ENCODE assay signal across 20 cellular contexts in genomic region chr7:115526272-115526671, GRCh38.
"Had no signal": no experiment of that assay in that cellular context is flagged by ENCODE, and none has a peak within 500 bp of the region (broad histone marks: within the 10 kb centered on the region; RNA-seq: fewer than 3 reads in every experiment).

No MANE protein-coding gene starts in this region.

- H3K9me3 ChIP-seq: upper lobe of right lung had no signal

- DNase-seq: activated CD4-positive, alpha-beta memory T cell treated with anti-CD3 and anti-CD28 coated beads for 36 hours; activated CD4-positive, alpha-beta T cell treated with anti-CD3 and anti-CD28 coated beads for 36 hours; activated gamma-delta T cell treated with Interleukin-2 at 50 U/mL for 16 hours; activated T-cell treated with anti-CD3 and anti-CD28 coated beads for 4 hours; amniotic stem cell; foreskin melanocyte; glutamatergic neuron; hippocampal formation; left colon; lower lobe of right lung; natural killer cell; nucleus accumbens; retina; stimulated activated CD4-positive, alpha-beta T cell treated with anti-CD3 and anti-CD28 coated beads, Interleukin-1b, Interleukin-23, amount 100 ng/mL, for 48 hours; stimulated activated CD8-positive, alpha-beta memory T cell treated with anti-CD3 and anti-CD28 coated beads, Interleukin-4, amount 100 ng/mL, for 48 hours; stimulated activated naive CD4-positive, alpha-beta T cell; upper lobe of right lung had no signal

- H3K4me3 ChIP-seq: cardiac muscle cell, lower lobe of right lung, upper lobe of right lung had no signal

- FAIRE-seq: islet of Langerhans, TTC549 had no signal

- ATAC-seq: activated CD4-positive, alpha-beta T cell treated with anti-CD3 and anti-CD28 coated beads for 36 hours; left colon; lower lobe of right lung; natural killer cell; upper lobe of right lung had no signal

- H3K27ac ChIP-seq: cardiac muscle cell, lower lobe of right lung, upper lobe of right lung had no signal

- H3K36me3 ChIP-seq: cardiac muscle cell, lower lobe of right lung, upper lobe of right lung had no signal

- H3K27me3 ChIP-seq: upper lobe of right lung had no signal

- H3K4me1 ChIP-seq: lower lobe of right lung, upper lobe of right lung had no signal
